In genomic region chr4:985123-985830, GRCh38 we compare ENCODE assay signal across 6 cellular contexts.
DNase-seq lines count a peak whose midpoint lies in the region; ATAC-seq and TF ChIP-seq lines count a peak whose summit lies in the region.

No MANE protein-coding gene starts in this region.

- no peak for TF ChIP-seq CTCF in WI38 (IDR thresholded peaks at IDR 0.05; ENCODE audit: low read depth, low read length)

- no peak for ATAC-seq in GM18861 (IDR thresholded peaks at IDR 0.05; ENCODE audit: unreplicated experiment)
- no peak for ATAC-seq in HG03460 (IDR thresholded peaks at IDR 0.05; ENCODE audit: unreplicated experiment)

- DNase-seq in DMS53 treated with DMSO at 0.1 percent for 48 hours (lab: John Stamatoyannopoulos, UW; ENCODE audit: unreplicated experiment) (peak; percentile 52), erythroblast (lab: John Stamatoyannopoulos, UW) (peak; percentile 80 to 81)
- DNase-seq in stimulated activated CD4-positive, alpha-beta T cell treated with anti-CD3 and anti-CD28 coated beads, Interleukin-1b, Interleukin-23, amount 100 ng/mL, for 1 hour (ENCODE audit: low read depth in 2 of 2) = peak; percentile 32 to 59

- peak; percentile 40 for TF ChIP-seq POLR2A in erythroblast (IDR thresholded peaks at IDR 0.05; ENCODE audit: low read length)

- H3K4me3 ChIP-seq in WI38 (ENCODE audit: low read depth, low read length) = peak overlapping the region; percentile 44
